ENCODE assay signal across 26 cellular contexts in the genomic region with DNA sequence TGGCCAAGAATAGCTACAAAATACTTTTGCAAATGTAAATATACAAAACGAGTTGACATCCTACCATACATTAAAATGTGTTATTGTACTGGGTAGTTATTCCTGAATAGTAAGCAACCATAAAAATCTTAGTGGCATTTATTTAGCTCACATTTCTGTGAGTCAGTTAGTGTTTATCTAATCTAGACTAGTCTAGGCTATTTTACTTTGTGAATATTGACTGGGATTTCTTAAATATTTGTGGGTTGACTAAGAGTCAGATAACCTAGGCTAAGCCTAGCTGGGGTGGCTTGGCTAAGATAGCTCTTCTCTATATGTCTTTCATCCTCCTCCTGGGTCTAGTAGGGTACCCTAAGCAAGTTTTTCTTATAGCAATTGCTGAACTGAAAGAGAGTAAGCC.
"Had no signal": no experiment of that assay in that cellular context is flagged by ENCODE, and none has a peak within 500 bp of the region (broad histone marks: within the 10 kb centered on the region; RNA-seq: fewer than 3 reads in every experiment).

No MANE protein-coding gene starts in this region.

- H3K9me3 ChIP-seq: Peyer's patch, SJSA1 had no signal

- H3K4me2 ChIP-seq: KMS-11 had no signal

- H3K4me3 Mint-ChIP-seq: activated naive CD4-positive, alpha-beta T cell treated with anti-CD3 and anti-CD28 coated beads for 36 hours; activated naive CD8-positive, alpha-beta T cell; activated T-cell treated with anti-CD3 and anti-CD28 coated beads, Interleukin-2, amount 50 U/mL, for 4 hours; activated T-helper 17 cell treated with anti-CD3 and anti-CD28 coated beads, Interleukin-2, amount 50 U/mL, for 72 hours; T-helper 1 cell treated with Interleukin-12 subunit alpha and Interleukin-12 subunit beta and Interleukin-4 antibody, amounts not matched to agents 30 μg/mL and 1 μg/mL, for 36 hours; WTC11 had no signal

- H3K27ac ChIP-seq: KMS-11, Peyer's patch, SJSA1 had no signal

- H3K4me1 ChIP-seq: Peyer's patch, SJSA1 had no signal

- H3K9ac ChIP-seq: KMS-11 had no signal

- H3K36me3 Mint-ChIP-seq: activated naive CD8-positive, alpha-beta T cell; WTC11 had no signal

- H3K36me3 ChIP-seq: Peyer's patch, SJSA1 had no signal

- ATAC-seq: activated T-cell treated with anti-CD3 and anti-CD28 coated beads, Interleukin-2, amount 50 U/mL, for 4 hours; activated T-helper 17 cell treated with anti-CD3 and anti-CD28 coated beads, Interleukin-2, amount 50 U/mL, for 72 hours; SK-N-SH treated with all-trans-retinoic acid at 6 μM for 48 hours; WTC11 had no signal

- H3K4me3 ChIP-seq: Peyer's patch, SJSA1 had no signal

- H3K9me3 Mint-ChIP-seq: activated naive CD4-positive, alpha-beta T cell treated with anti-CD3 and anti-CD28 coated beads for 36 hours; activated T-cell treated with anti-CD3 and anti-CD28 coated beads, Interleukin-2, amount 50 U/mL, for 4 hours; activated T-helper 17 cell treated with anti-CD3 and anti-CD28 coated beads, Interleukin-2, amount 50 U/mL, for 72 hours; T-helper 1 cell treated with Interleukin-12 subunit alpha and Interleukin-12 subunit beta and Interleukin-4 antibody, amounts not matched to agents 30 μg/mL and 1 μg/mL, for 36 hours had no signal

- H3K27ac Mint-ChIP-seq: activated naive CD4-positive, alpha-beta T cell treated with anti-CD3 and anti-CD28 coated beads for 36 hours; activated naive CD8-positive, alpha-beta T cell; activated T-helper 17 cell treated with anti-CD3 and anti-CD28 coated beads, Interleukin-2, amount 50 U/mL, for 72 hours; T-helper 1 cell treated with Interleukin-12 subunit alpha and Interleukin-12 subunit beta and Interleukin-4 antibody, amounts not matched to agents 30 μg/mL and 1 μg/mL, for 36 hours; WTC11 had no signal

- H3K4me1 Mint-ChIP-seq: activated T-helper 17 cell treated with anti-CD3 and anti-CD28 coated beads, Interleukin-2, amount 50 U/mL, for 72 hours had no signal

- H3K27me3 Mint-ChIP-seq: activated naive CD8-positive, alpha-beta T cell; activated T-helper 17 cell treated with anti-CD3 and anti-CD28 coated beads, Interleukin-2, amount 50 U/mL, for 72 hours had no signal

- H3K27me3 ChIP-seq: Peyer's patch, SJSA1 had no signal

- DNase-seq: activated CD4-positive, alpha-beta T cell treated with anti-CD3 and anti-CD28 coated beads for 48 hours; activated CD4-positive, alpha-beta T cell treated with anti-CD3 and anti-CD28 coated beads, Interleukin-2, amount 50 U/mL, for 48 hours; activated CD4-positive, CD25-positive, alpha-beta regulatory T cell treated with anti-CD3 and anti-CD28 coated beads, Interleukin-2, amount 50 U/mL, for 72 hours; activated CD8-positive, alpha-beta memory T cell treated with anti-CD3 and anti-CD28 coated beads for 24 hours; activated gamma-delta T cell; activated naive CD4-positive, alpha-beta T cell treated with anti-CD3 and anti-CD28 coated beads for 36 hours; activated T-cell treated with anti-CD3 and anti-CD28 coated beads, Interleukin-2, amount 50 U/mL, for 4 hours; amygdala; MM.1S; NCI-H1105; NCI-H1436; NCI-H187; NCI-H2081; NCI-H510A treated with DMSO at 0.1 percent for 48 hours; NCI-H69; NK-92 treated with Interleukin-12 subunit alpha and Interleukin-12 subunit beta, amount 100 ng/mL, for 24 hours; OCI-M1; Peyer's patch; SHP77 had no signal
